Comparison of ENCODE assay signal across 12 cellular contexts in the genomic region with DNA sequence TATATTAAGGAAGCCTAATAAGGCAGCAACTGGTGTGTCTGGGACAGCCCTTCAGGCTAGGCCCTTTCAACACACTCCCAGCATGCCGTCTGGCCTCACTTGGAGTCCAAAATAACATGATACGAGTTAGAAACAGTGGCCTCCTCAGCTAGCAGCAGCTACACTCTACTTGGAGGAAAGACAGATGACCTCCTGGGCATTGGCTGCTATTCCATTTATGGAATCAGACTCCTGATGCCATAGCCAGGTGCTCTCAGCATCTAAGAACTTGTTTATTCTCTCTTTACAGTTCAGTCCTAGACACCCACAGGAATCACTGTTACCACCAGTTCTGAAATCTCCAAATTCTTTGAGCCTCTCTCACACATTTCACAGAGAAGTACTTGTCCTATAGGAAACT. TPM values are rescaled to one million over a fixed set of nuclear protein-coding genes. Genes with fewer than 3 reads are reported as not detected.
DNase-seq lines count a peak whose midpoint lies in the region; ATAC-seq and FAIRE-seq lines count a peak whose summit lies in the region.
"Had no signal": no experiment of that assay in that cellular context is flagged by ENCODE, and none has a peak within 500 bp of the region (broad histone marks: within the 10 kb centered on the region; RNA-seq: fewer than 3 reads in every experiment).

No MANE protein-coding gene starts in this region.

- no peak for FAIRE-seq in frontal cortex (lab: Jason Lieb, UNC)
- FAIRE-seq: H54 had no signal

- no peak overlapping the region for H3K18ac ChIP-seq in trophoblast cell (ENCODE audit: low read length)

- peaks cover 32 to 41% of the 10 kb centered on the region in 2 experiments for H3K4me1 ChIP-seq in trophoblast cell (ENCODE audit: control insufficient read depth in 1 of 2, insufficient read depth in 2 of 2, low read length in 2 of 2)
- H3K4me1 ChIP-seq: BE2C had no signal

- H3K4me3 ChIP-seq in trophoblast cell (ENCODE audit: low read depth, low read length) = no peak overlapping the region

- H2BK5ac ChIP-seq in trophoblast cell (ENCODE audit: low read depth, low read length, poor library complexity) = no peak overlapping the region

- no peak overlapping the region for H2AFZ ChIP-seq in trophoblast cell (ENCODE audit: insufficient read depth, low read length, poor library complexity)

- H3K9ac ChIP-seq in trophoblast cell (ENCODE audit: low read length) = no peak overlapping the region

- peaks cover 2% of the 10 kb centered on the region for H3K79me2 ChIP-seq in trophoblast cell (ENCODE audit: control insufficient read depth, insufficient read depth, low read length, poor library complexity)

- H3K4ac ChIP-seq in trophoblast cell (ENCODE audit: low read depth, low read length) = peak overlapping the region; percentile 64

- no peak overlapping the region for H3K14ac ChIP-seq in trophoblast cell (ENCODE audit: low read length)

- H4K12ac ChIP-seq in trophoblast cell (ENCODE audit: low read depth, low read length) = no peak overlapping the region

- H2AK5ac ChIP-seq in trophoblast cell (ENCODE audit: low read length) = no peak overlapping the region

- H3K9me3 ChIP-seq in trophoblast cell (ENCODE audit: insufficient read depth, low read depth, low read length) = no peaks in the 10 kb centered on the region
- H3K9me3 ChIP-seq: BE2C had no signal

- no peak for ATAC-seq in GM21447 (IDR thresholded peaks at IDR 0.05; ENCODE audit: unreplicated experiment)

- H3K27ac ChIP-seq in angular gyrus (ENCODE audit: low read depth, low read length) (peak overlapping the region; percentile 39), trophoblast cell (ENCODE audit: low read depth, low read length) (peak overlapping the region; percentile 5)
- H3K27ac ChIP-seq: RWPE1 had no signal

- DNase-seq in AG08396 (ENCODE audit: low spot score) = peak; percentile 39
- DNase-seq in glomerular visceral epithelial cell (ENCODE audit: extremely low spot score) = peak; percentile 35
- DNase-seq in trophoblast cell = peak; percentile 73 to 91
- no peak for DNase-seq in DMS 273 (lab: John Stamatoyannopoulos, UW; ENCODE audit: unreplicated experiment)
- DNase-seq in frontal cortex (ENCODE audit: low spot score in 2 of 2) = no peak
- DNase-seq in NCI-H345 treated with DMSO at 0.1 percent for 48 hours (lab: John Stamatoyannopoulos, UW; ENCODE audit: unreplicated experiment) = no peak
- DNase-seq: BE2C, Karpas-422 had no signal

- H2BK12ac ChIP-seq in trophoblast cell (ENCODE audit: low read length) = no peak overlapping the region

- H3K36me3 ChIP-seq in trophoblast cell (ENCODE audit: control insufficient read depth in 1 of 2, insufficient read depth in 2 of 2, low read length in 2 of 2) = no peaks in the 10 kb centered on the region
- H3K36me3 ChIP-seq: BE2C had no signal

- H3K4me2 ChIP-seq in trophoblast cell (ENCODE audit: low read length) = no peak overlapping the region

- no peaks in the 10 kb centered on the region for H3K27me3 ChIP-seq in trophoblast cell (ENCODE audit: insufficient read depth, low read length)
- H3K27me3 ChIP-seq: BE2C had no signal

- no peak overlapping the region for H4K91ac ChIP-seq in trophoblast cell (ENCODE audit: low read depth, low read length)

- H3K23ac ChIP-seq in trophoblast cell (ENCODE audit: low read length) = no peak overlapping the region

- WGBS in trophoblast cell (ENCODE audit: extremely low coverage, insufficient coverage, insufficient read length) = no CpG with 5 or more reads among the region's 2 CpGs

- H3K79me1 ChIP-seq in trophoblast cell (ENCODE audit: low read length) = peaks cover 30% of the 10 kb centered on the region

- H2BK120ac ChIP-seq in trophoblast cell (ENCODE audit: insufficient read depth, low read length, poor library complexity) = no peak overlapping the region

- no peak overlapping the region for H4K8ac ChIP-seq in trophoblast cell (ENCODE audit: low read depth, low read length)

RNA-seq across cellular contexts. Expression of a gene that starts 31.8 kb away (rescaled TPM):
- polyA plus RNA-seq in trophoblast cell (2013) = 8.5 and 9.1 TPM in 2 replicates
- 50.5 TPM for total RNA-seq in frontal cortex

Comparison
In these comparisons a context has a peak if more than half of its experiments do, and no peak if none do; other contexts are left out.
1. DNase-seq: peak in AG08396 (single experiment), glomerular visceral epithelial cell (single experiment) and trophoblast cell (2 of 2); none in DMS 273 (single experiment), frontal cortex (0 of 2) and NCI-H345 treated with DMSO at 0.1 percent for 48 hours (single experiment).